In the genomic region with DNA sequence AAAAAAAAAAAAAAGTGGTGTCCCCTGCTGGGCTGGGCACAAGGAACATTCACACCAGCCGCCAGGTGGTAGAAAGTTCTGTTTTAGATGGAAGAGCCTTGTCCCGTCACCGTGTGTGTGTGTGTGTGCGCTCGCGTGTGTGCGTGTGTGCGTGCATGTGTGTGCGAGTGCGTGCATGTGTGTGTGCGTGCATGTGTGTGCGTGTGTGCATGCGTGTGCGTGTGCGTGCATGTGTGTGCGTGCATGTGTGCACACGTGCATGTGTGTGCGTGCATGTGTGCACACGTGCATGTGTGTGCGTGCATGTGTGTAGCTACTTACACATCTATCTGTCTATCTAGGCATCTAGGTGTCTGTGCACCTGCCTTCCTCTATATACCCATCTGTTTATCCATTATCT, we compare ENCODE assay signal across 26 cellular contexts.
"Had no signal": no experiment of that assay in that cellular context is flagged by ENCODE, and none has a peak within 500 bp of the region (broad histone marks: within the 10 kb centered on the region; RNA-seq: fewer than 3 reads in every experiment).

No MANE protein-coding gene starts in this region.

- H3K9me3 Mint-ChIP-seq: stimulated activated effector memory CD8-positive, alpha-beta T cell treated with anti-CD3 and anti-CD28 coated beads, Interleukin-12 subunit alpha, Interleukin-12 subunit beta, amount 100 ng/mL, for 72 hours; stimulated activated naive CD8-positive, alpha-beta T cell treated with anti-CD3 and anti-CD28 coated beads, Interleukin-15, Interleukin-2, amounts not matched to agents 100 ng/mL and 50 ng/mL, for 24 hours had no signal

- H3K9me3 ChIP-seq: lower lobe of right lung, ovary, spleen, suprapubic skin, thoracic aorta, tibial artery, vagina had no signal

- FAIRE-seq: keratinocyte, small intestine had no signal

- H3K27ac ChIP-seq: hepatocyte, lower lobe of right lung, ovary, right atrium auricular region, spleen, suprapubic skin, thoracic aorta, tibial artery, vagina had no signal

- H3K4me3 Mint-ChIP-seq: naive thymus-derived CD8-positive, alpha-beta T cell; nephron; neural crest cell; stimulated activated effector memory CD8-positive, alpha-beta T cell treated with anti-CD3 and anti-CD28 coated beads, Interleukin-12 subunit alpha, Interleukin-12 subunit beta, amount 100 ng/mL, for 72 hours; stimulated activated naive CD8-positive, alpha-beta T cell treated with anti-CD3 and anti-CD28 coated beads, Interleukin-15, Interleukin-2, amounts not matched to agents 100 ng/mL and 50 ng/mL, for 24 hours; type B pancreatic cell had no signal

- H3K4me3 ChIP-seq: hepatocyte, lower lobe of right lung, ovary, right atrium auricular region, spleen, suprapubic skin, thoracic aorta, tibial artery, vagina had no signal

- ATAC-seq: left cardiac atrium; left lobe of liver; lower lobe of right lung; naive thymus-derived CD8-positive, alpha-beta T cell; sciatic nerve; stimulated activated effector memory CD8-positive, alpha-beta T cell treated with anti-CD3 and anti-CD28 coated beads, Interleukin-12 subunit alpha, Interleukin-12 subunit beta, amount 100 ng/mL, for 72 hours had no signal

- H3K4me1 ChIP-seq: lower lobe of right lung, spleen had no signal

- H3K27me3 ChIP-seq: hepatocyte, ovary, right atrium auricular region, vagina had no signal

- H3K79me2 ChIP-seq: hepatocyte had no signal

- H3K36me3 Mint-ChIP-seq: naive thymus-derived CD8-positive, alpha-beta T cell; stimulated activated effector memory CD8-positive, alpha-beta T cell treated with anti-CD3 and anti-CD28 coated beads, Interleukin-12 subunit alpha, Interleukin-12 subunit beta, amount 100 ng/mL, for 72 hours; type B pancreatic cell had no signal

- DNase-seq: kidney glomerular epithelial cell; left cardiac atrium; lower lobe of right lung; mammary epithelial cell; mesenchymal stem cell; ovary; small intestine; spleen; stimulated activated CD4-positive, alpha-beta T cell treated with anti-CD3 and anti-CD28 coated beads, Interleukin-4, amount 100 ng/mL, for 24 hours; stimulated activated naive CD4-positive, alpha-beta T cell; tibial artery had no signal

- H3K4me2 ChIP-seq: hepatocyte had no signal

- H3K27ac Mint-ChIP-seq: nephron; progenitor cell of endocrine pancreas; stimulated activated effector memory CD8-positive, alpha-beta T cell treated with anti-CD3 and anti-CD28 coated beads, Interleukin-12 subunit alpha, Interleukin-12 subunit beta, amount 100 ng/mL, for 72 hours; stimulated activated naive CD8-positive, alpha-beta T cell treated with anti-CD3 and anti-CD28 coated beads, Interleukin-15, Interleukin-2, amounts not matched to agents 100 ng/mL and 50 ng/mL, for 24 hours; type B pancreatic cell had no signal

- H3K4me1 Mint-ChIP-seq: neural crest cell; stimulated activated effector memory CD8-positive, alpha-beta T cell treated with anti-CD3 and anti-CD28 coated beads, Interleukin-12 subunit alpha, Interleukin-12 subunit beta, amount 100 ng/mL, for 72 hours had no signal

- H3K36me3 ChIP-seq: lower lobe of right lung, ovary, right atrium auricular region, spleen, suprapubic skin, thoracic aorta, tibial artery, vagina had no signal

- H2AFZ ChIP-seq: hepatocyte had no signal
